In genomic region chr2:51624995-51625394, GRCh38 we compare ENCODE assay signal across 22 cellular contexts.
DNase-seq lines count a peak whose midpoint lies in the region; ATAC-seq, FAIRE-seq and TF ChIP-seq lines count a peak whose summit lies in the region.
"Had no signal": no experiment of that assay in that cellular context is flagged by ENCODE, and none has a peak within 500 bp of the region (broad histone marks: within the 10 kb centered on the region; RNA-seq: fewer than 3 reads in every experiment).

No MANE protein-coding gene starts in this region.

- in situ Hi-C loops in astrocyte of the spinal cord (cut with HindIII; ENCODE audit: low sequenced_read_pairs) = no loop called here
- in situ Hi-C loops in HAP-1 (cut with MboI; ENCODE audit: low sequenced_read_pairs) = no loop called here

- H3K36me3 ChIP-seq in breast epithelium (no peaks in the 10 kb centered on the region), HAP-1 (replicated peaks) (no peaks in the 10 kb centered on the region)
- H3K36me3 ChIP-seq: BLaER1 treated with 17β-estradiol and CSF1 and Interleukin-3, amounts not matched to agents 10 nM and 100 nM; prostate gland; spleen had no signal

- ATAC-seq in WTC11 = no peak
- ATAC-seq: K562, T-cell had no signal

- TF ChIP-seq CTCF in MCF 10A (IDR thresholded peaks at IDR 0.05; ENCODE audit: unreplicated experiment) = no peak
- no peak for TF ChIP-seq CTCF in breast epithelium (IDR thresholded peaks at IDR 0.05)
- no peak for TF ChIP-seq CTCF in astrocyte of the spinal cord (IDR thresholded peaks at IDR 0.05; ENCODE audit: low read depth, low read length)
- no peak for TF ChIP-seq CTCF in foreskin fibroblast (IDR thresholded peaks at IDR 0.05; ENCODE audit: low read depth, low read length)
- TF ChIP-seq CTCF in WTC11 (IDR thresholded peaks at IDR 0.05) = no peak

- H3K9me3 ChIP-seq in breast epithelium = no peaks in the 10 kb centered on the region
- H3K9me3 ChIP-seq in HAP-1 = no peaks in the 10 kb centered on the region
- H3K9me3 ChIP-seq: prostate gland had no signal

- H3K4me1 ChIP-seq in breast epithelium (no peaks in the 10 kb centered on the region), HAP-1 (no peaks in the 10 kb centered on the region)
- H3K4me1 ChIP-seq: BLaER1 treated with 17β-estradiol and CSF1 and Interleukin-3, amounts not matched to agents 10 nM and 100 nM; prostate gland; spleen had no signal

- H3K9me3 Mint-ChIP-seq in MCF 10A (ENCODE audit: unreplicated experiment) = no peaks in the 10 kb centered on the region
- peaks cover 13% of the 10 kb centered on the region for H3K9me3 Mint-ChIP-seq in WTC11
- peaks cover 3 to 52% (median 40%) of the 10 kb centered on the region in 6 donors for H3K9me3 Mint-ChIP-seq in immature natural killer cell

- H3K27me3 Mint-ChIP-seq in MCF 10A (ENCODE audit: insufficient read depth, unreplicated experiment) = no peaks in the 10 kb centered on the region
- no peaks in the 10 kb centered on the region for H3K27me3 Mint-ChIP-seq in WTC11 (ENCODE audit: low read depth)
- H3K27me3 Mint-ChIP-seq in immature natural killer cell (ENCODE audit: low read depth in 3 of 3) = no peaks in the 10 kb centered on the region
- H3K27me3 Mint-ChIP-seq: activated CD4-positive, alpha-beta T cell treated with anti-CD3 and anti-CD28 coated beads, Interleukin-2, amount 10 ng/mL, durations not matched to agents 7 days and 5 days; T-cell had no signal

- H3K36me3 Mint-ChIP-seq in MCF 10A (ENCODE audit: insufficient read depth, unreplicated experiment) = no peaks in the 10 kb centered on the region
- H3K36me3 Mint-ChIP-seq in WTC11 = peaks cover 11% of the 10 kb centered on the region
- no peaks in the 10 kb centered on the region for H3K36me3 Mint-ChIP-seq in immature natural killer cell
- H3K36me3 Mint-ChIP-seq: T-cell had no signal

- H3K4me3 ChIP-seq in breast epithelium (no peak overlapping the region), astrocyte of the spinal cord (ENCODE audit: low read depth, low read length) (no peak overlapping the region), foreskin fibroblast (ENCODE audit: low read depth in 1 of 2, low read length in 2 of 2) (no peak overlapping the region), HAP-1 (no peak overlapping the region)
- H3K4me3 ChIP-seq: BLaER1 treated with 17β-estradiol and CSF1 and Interleukin-3, amounts not matched to agents 10 nM and 100 nM; K562; prostate gland; spleen had no signal

- FAIRE-seq in urothelium cell line (lab: Jason Lieb, UNC) = no peak
- FAIRE-seq: D721Med, G401.6, GM19239, K562 had no signal

- no peak for TF ChIP-seq POLR2A in breast epithelium (IDR thresholded peaks at IDR 0.05)

- no peak overlapping the region for H3K27ac ChIP-seq in breast epithelium
- H3K27ac ChIP-seq: 22Rv1; BLaER1 treated with 17β-estradiol and CSF1 and Interleukin-3, amounts not matched to agents 10 nM and 100 nM; prostate gland; spleen had no signal

- POLR2A ChIA-PET in MCF 10A (lab: Yijun Ruan, JAX) = no interaction called here
- POLR2A ChIA-PET in WTC11 (lab: Charles Lee) = no interaction called here

- peak; percentile 22 for DNase-seq in MCF 10A (ENCODE audit: unreplicated experiment)
- DNase-seq in breast epithelium (ENCODE audit: low spot score in 2 of 2) = no peak
- peak; percentile 22 for DNase-seq in astrocyte of the spinal cord (ENCODE audit: low read depth, low spot score)
- DNase-seq in foreskin fibroblast = peak; percentile 3 to 42
- peak; percentile 49 for DNase-seq in urothelium cell line (ENCODE audit: low spot score)
- no peak for DNase-seq in WTC11 (ENCODE audit: low spot score)
- DNase-seq in HAP-1 (ENCODE audit: low spot score in 2 of 2) = no peak
- no peak for DNase-seq in immature natural killer cell
- DNase-seq: activated CD4-positive, alpha-beta T cell treated with anti-CD3 and anti-CD28 coated beads, Interleukin-2, amount 10 ng/mL, durations not matched to agents 7 days and 5 days; NCI-H1092; NCI-H2081; NCI-H446 treated with DMSO at 0.1 percent for 48 hours; spleen; stimulated activated CD4-positive, alpha-beta T cell treated with anti-CD3 and anti-CD28 coated beads, Interleukin-4, amount 100 ng/mL, for 4 hours; T-cell had no signal

- H3K4me3 Mint-ChIP-seq in MCF 10A (ENCODE audit: unreplicated experiment) = no peak overlapping the region
- no peak overlapping the region for H3K4me3 Mint-ChIP-seq in WTC11
- H3K4me3 Mint-ChIP-seq in immature natural killer cell = no peak overlapping the region
- H3K4me3 Mint-ChIP-seq: activated CD4-positive, alpha-beta T cell treated with anti-CD3 and anti-CD28 coated beads, Interleukin-2, amount 10 ng/mL, durations not matched to agents 7 days and 5 days; T-cell had no signal

- H3K27me3 ChIP-seq in breast epithelium (no peaks in the 10 kb centered on the region), HAP-1 (ENCODE audit: low read depth) (no peaks in the 10 kb centered on the region)
- H3K27me3 ChIP-seq: BLaER1 treated with 17β-estradiol and CSF1 and Interleukin-3, amounts not matched to agents 10 nM and 100 nM; spleen had no signal

- no TSS peak for BruUV-seq in MCF 10A (replicated peaks; lab: Mats Ljungman, UMichigan)

- H3K4me1 Mint-ChIP-seq in MCF 10A (ENCODE audit: insufficient read depth, unreplicated experiment) = peaks cover 8% of the 10 kb centered on the region
- H3K4me1 Mint-ChIP-seq in WTC11 = no peaks in the 10 kb centered on the region
- H3K4me1 Mint-ChIP-seq in immature natural killer cell = no peaks in the 10 kb centered on the region
- H3K4me1 Mint-ChIP-seq: activated CD4-positive, alpha-beta T cell treated with anti-CD3 and anti-CD28 coated beads, Interleukin-2, amount 10 ng/mL, durations not matched to agents 7 days and 5 days; T-cell had no signal

- intact Hi-C loops in MCF 10A (cut with micrococcal nuclease) (no loop called here), breast epithelium (cut with DNase I; ENCODE audit: low total_unique reads) (no loop called here)

- H3K27ac Mint-ChIP-seq in MCF 10A (ENCODE audit: low read depth, unreplicated experiment) (peak overlapping the region; percentile 47), WTC11 (no peak overlapping the region), immature natural killer cell (no peak overlapping the region)
- H3K27ac Mint-ChIP-seq: activated CD4-positive, alpha-beta T cell treated with anti-CD3 and anti-CD28 coated beads, Interleukin-2, amount 10 ng/mL, durations not matched to agents 7 days and 5 days; T-cell had no signal

- CTCF ChIA-PET in MCF 10A (lab: Yijun Ruan, JAX) (interaction anchor here (0.7 kb wide), 1 partner anchor 660 kb away, joined by 3 read pairs; no protein-coding TSS in a partner anchor), WTC11 (lab: Charles Lee) (no interaction called here)

TF ChIP-seq in WTC11, 78 proteins besides CTCF, POLR2A, EP300 and RAD21 (continues in another document):
- TF ChIP-seq ELF4 (CRISPR knock-in tag; IDR thresholded peaks at IDR 0.05; ENCODE audit: low read depth) (no peak), ZNF263 (CRISPR knock-in tag; IDR thresholded peaks at IDR 0.05; ENCODE audit: low read depth) (no peak), ZNF416 (CRISPR knock-in tag; IDR thresholded peaks at IDR 0.05) (no peak), GABPB1 (CRISPR knock-in tag; IDR thresholded peaks at IDR 0.05) (no peak), AR (CRISPR knock-in tag; IDR thresholded peaks at IDR 0.05) (no peak), JAZF1 (CRISPR knock-in tag; IDR thresholded peaks at IDR 0.05) (no peak), NFE2L1 (CRISPR knock-in tag; IDR thresholded peaks at IDR 0.05) (no peak), JUN (CRISPR knock-in tag; IDR thresholded peaks at IDR 0.05) (no peak), FOXJ3 (CRISPR knock-in tag; IDR thresholded peaks at IDR 0.05; ENCODE audit: borderline replicate concordance) (no peak), ZNF219 (CRISPR knock-in tag; IDR thresholded peaks at IDR 0.05; ENCODE audit: borderline replicate concordance) (no peak), IRF1 (CRISPR knock-in tag; IDR thresholded peaks at IDR 0.05) (no peak), ZNF232 (CRISPR knock-in tag; IDR thresholded peaks at IDR 0.05) (no peak)

Comparison
In these comparisons a context has a peak if more than half of its experiments do, and no peak if none do; other contexts are left out.
1. DNase-seq: peak in MCF 10A (single experiment), astrocyte of the spinal cord (single experiment), foreskin fibroblast (2 of 2) and urothelium cell line (single experiment); none in breast epithelium (0 of 2), WTC11 (single experiment), HAP-1 (0 of 2) and immature natural killer cell (0 of 3).